ENCODE assay signal across 8 cellular contexts in the genomic region with DNA sequence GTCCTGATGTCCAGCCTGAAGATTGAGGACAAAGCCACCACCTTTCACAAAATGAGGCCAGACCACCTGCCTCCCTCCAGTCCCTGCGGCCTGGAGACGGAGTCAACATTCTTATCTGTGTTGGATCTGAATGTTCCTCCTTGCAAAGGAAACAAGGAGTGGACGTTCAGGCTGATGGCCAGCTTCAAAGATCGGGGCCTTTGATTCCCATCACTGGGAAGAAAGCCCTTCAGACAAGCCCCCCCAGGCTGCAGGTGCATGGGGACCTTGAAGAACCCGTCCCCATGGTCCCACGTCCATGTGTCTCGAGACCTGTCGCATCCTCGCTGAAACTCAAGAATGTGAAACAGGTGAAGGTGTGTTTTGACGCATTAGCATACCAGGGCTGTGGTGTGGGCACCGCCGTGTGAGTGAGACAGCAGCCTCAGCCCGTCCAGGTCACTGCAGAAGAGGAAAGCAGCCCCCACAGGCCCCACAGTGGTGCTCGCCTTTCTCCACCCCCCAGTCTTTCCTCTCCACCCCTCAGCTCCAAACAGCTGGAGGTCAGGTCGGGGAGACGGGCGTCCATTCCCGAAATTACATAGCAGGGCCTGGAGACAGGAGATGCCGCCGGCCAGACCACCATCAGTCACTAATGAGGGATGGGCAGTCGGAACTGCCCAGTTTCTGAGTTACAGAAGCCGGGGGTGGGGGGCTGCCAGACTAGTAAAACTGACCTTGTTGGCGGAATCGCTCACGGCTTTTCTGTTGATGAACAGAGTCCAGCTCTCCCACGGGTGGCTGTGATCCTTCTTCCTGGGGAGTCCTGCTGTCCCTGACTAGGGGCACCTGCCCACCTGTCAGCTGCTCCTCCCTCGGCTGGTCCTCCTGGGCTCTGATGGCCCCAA. TPM values are rescaled to one million over a fixed set of nuclear protein-coding genes. Genes with fewer than 3 reads are reported as not detected.
DNase-seq lines count a peak whose midpoint lies in the region; ATAC-seq, FAIRE-seq and TF ChIP-seq lines count a peak whose summit lies in the region.

No MANE protein-coding gene starts in this region.

- SMC1A ChIA-PET in GM12878 (lab: Charles Lee; ENCODE audit: uncharacterized antibody, unreplicated experiment): interaction anchor here (2.2 kb wide), 1 partner anchor 24 kb away, joined by 9 read pairs; no protein-coding TSS in a partner anchor

- no peak for TF ChIP-seq EP300 in GM12878 (IDR thresholded peaks at IDR 0.05; ENCODE audit: borderline replicate concordance in 1 of 2, control insufficient read depth in 1 of 2, low read depth in 2 of 2, low read length in 2 of 2)

- H2AFZ ChIP-seq in GM12878 (ENCODE audit: control insufficient read depth, low read depth, low read length): no peak overlapping the region

- TF ChIP-seq CTCF in GM12878 (IDR thresholded peaks at IDR 0.05 in 2 of 3, conservative IDR thresholded peaks at IDR 0.05 in 1 of 3; ENCODE audit: control insufficient read depth in 2 of 3, extremely low read depth in 1 of 3, insufficient read depth in 1 of 3, low read depth in 3 of 3, low read length in 3 of 3) (no peak), lung (IDR thresholded peaks at IDR 0.05; ENCODE audit: control extremely low read depth, extremely low read depth) (no peak), thyroid gland (IDR thresholded peaks at IDR 0.05) (no peak)

- intact Hi-C loops in GM12878 (cut with micrococcal nuclease; ENCODE audit: unreplicated experiment): no loop called here
- intact Hi-C loops in thyroid gland (cut with DNase I): no loop called here

- H3K4me3 Mint-ChIP-seq in activated T-cell treated with anti-CD3 and anti-CD28 coated beads, Interleukin-2, amount 50 U/mL, for 72 hours: peak overlapping the region; percentile 86 to 97

- H3K9ac ChIP-seq in GM12878 (ENCODE audit: control insufficient read depth, insufficient read depth, low read length): no peak overlapping the region

- in situ Hi-C loops in GM12878 (cut with MboI): no loop called here
- in situ Hi-C loops in ACHN (cut with HindIII; ENCODE audit: low pct_ligation_motif_present, low pct_unique_long_range_greater_than_20kb, low sequenced_read_pairs): no loop called here

- H3K4me3 ChIP-seq in GM12878 (no peak overlapping the region), lung (peak overlapping the region; percentile 33), thyroid gland (replicated peaks in 1 of 3) (peak overlapping the region in 1 of 3 donors; percentile 81)

- H3K4me1 ChIP-seq in GM12878 (ENCODE audit: control insufficient read depth, insufficient read depth, low read length): peaks cover 12% of the 10 kb centered on the region
- peaks cover 10 to 18% of the 10 kb centered on the region in 2 donors for H3K4me1 ChIP-seq in lung (ENCODE audit: control insufficient read depth in 2 of 2, insufficient read depth in 2 of 2, low read length in 2 of 2)
- H3K4me1 ChIP-seq in thyroid gland: peaks cover 19 to 45% of the 10 kb centered on the region in 2 donors

- H3K4me2 ChIP-seq in GM12878 (ENCODE audit: control insufficient read depth, insufficient read depth): peak overlapping the region; percentile 88; the same call in 1 of the 2 replicates

- peaks cover 39% of the 10 kb centered on the region for H3K79me2 ChIP-seq in GM12878 (ENCODE audit: control insufficient read depth, insufficient read depth, low read length)

- H3K9me3 ChIP-seq in GM12878 (replicated peaks; ENCODE audit: control insufficient read depth, insufficient read depth, low read length): no peaks in the 10 kb centered on the region
- no peaks in the 10 kb centered on the region for H3K9me3 ChIP-seq in lung (ENCODE audit: control insufficient read depth in 2 of 2, insufficient read depth in 1 of 2, low read length in 1 of 2)
- no peaks in the 10 kb centered on the region for H3K9me3 ChIP-seq in thyroid gland

- TF ChIP-seq POLR2A in GM12878 (IDR thresholded peaks at IDR 0.05; ENCODE audit: low read depth, low read length): no peak
- TF ChIP-seq POLR2A in thyroid gland (IDR thresholded peaks at IDR 0.05): no peak

- H3K27ac ChIP-seq in GM12878 (ENCODE audit: control insufficient read depth, insufficient read depth) (no peak overlapping the region), lung (ENCODE audit: low read depth in 1 of 2, low read length in 1 of 2) (peak overlapping the region in 1 of 2 donors; percentile 50), thyroid gland (peak overlapping the region in 2 of 3 donors; percentile 98 to 100)

- no TSS peak for BruUV-seq in GM12878 (replicated peaks; lab: Mats Ljungman, UMichigan)

- no peak for FAIRE-seq in GM12878 (lab: Jason Lieb, UNC)

- WGBS in GM12878 (ENCODE audit: insufficient coverage, insufficient replicate concordance, low lambda C conversion rate, missing lambda C conversion rate): 55% methylated on average over 27 of the region's 27 CpGs
- 74 to 79% methylated on average over 27 of the region's 27 CpGs for WGBS in lung, 2 donors
- 75 to 81% methylated on average over 20 to 26 of the region's 27 CpGs for WGBS in thyroid gland, 2 donors

- POLR2A ChIA-PET in GM12878 (lab: Charles Lee): interaction anchor here (0.5 to 3.6 kb wide), 7 partner anchors 9 to 84 kb away, joined by 4 to 20 read pairs (median 7); no protein-coding TSS in a partner anchor

- H3K9me3 Mint-ChIP-seq in activated T-cell treated with anti-CD3 and anti-CD28 coated beads, Interleukin-2, amount 50 U/mL, for 72 hours: no peaks in the 10 kb centered on the region

- DNase-seq in activated T-cell treated with anti-CD3 and anti-CD28 coated beads, Interleukin-2, amount 50 U/mL, for 72 hours: no peak
- no peak for DNase-seq in activated T-cell treated with anti-CD3 and anti-CD28 coated beads, Interleukin-2, amount 50 U/mL, for 1 hour
- no peak for DNase-seq in GM12878 (ENCODE audit: low read depth, low spot score)
- DNase-seq in lung (ENCODE audit: low spot score): no peak
- DNase-seq in thyroid gland: no peak
- no peak for DNase-seq in epidermal melanocyte (ENCODE audit: insufficient read length, low spot score)
- no peak for DNase-seq in ACHN

- H3K36me3 ChIP-seq in GM12878 (ENCODE audit: control insufficient read depth in 2 of 2, insufficient read depth in 2 of 2, low read length in 1 of 2) (peaks cover 7% of the 10 kb centered on the region in 2 experiments; a peak in 3 of 4 replicates), lung (ENCODE audit: control insufficient read depth in 2 of 2, insufficient read depth in 2 of 2, low read length in 2 of 2) (peaks cover 0 to 13% of the 10 kb centered on the region in 2 donors), thyroid gland (peaks cover 6 to 9% of the 10 kb centered on the region in 2 donors)

- no peaks in the 10 kb centered on the region for H3K27me3 Mint-ChIP-seq in activated T-cell treated with anti-CD3 and anti-CD28 coated beads, Interleukin-2, amount 50 U/mL, for 72 hours (ENCODE audit: low read depth)

- H3K27me3 ChIP-seq in GM12878 (replicated peaks in 1 of 2; ENCODE audit: control insufficient read depth in 2 of 2, insufficient read depth in 2 of 2, low read length in 1 of 2) (no peaks in the 10 kb centered on the region), lung (ENCODE audit: control insufficient read depth, insufficient read depth) (no peaks in the 10 kb centered on the region), thyroid gland (no peaks in the 10 kb centered on the region)

- RAD21 ChIA-PET in GM12878 (lab: Charles Lee; ENCODE audit: unreplicated experiment): interaction anchor here (0.8 to 1.5 kb wide), 2 partner anchors 18 to 27 kb away, joined by 3 to 5 read pairs; no protein-coding TSS in a partner anchor

- H4K20me1 ChIP-seq in GM12878 (ENCODE audit: control insufficient read depth, insufficient read depth): peaks cover 13% of the 10 kb centered on the region

- H3K4me1 Mint-ChIP-seq in activated T-cell treated with anti-CD3 and anti-CD28 coated beads, Interleukin-2, amount 50 U/mL, for 72 hours (ENCODE audit: low read depth): peaks cover 47% of the 10 kb centered on the region

- TF ChIP-seq RAD21 in GM12878 (IDR thresholded peaks at IDR 0.05; ENCODE audit: insufficient read depth, low read depth, low read length): no peak

- no peak overlapping the region for H3K27ac Mint-ChIP-seq in activated T-cell treated with anti-CD3 and anti-CD28 coated beads, Interleukin-2, amount 50 U/mL, for 72 hours

- H3K36me3 Mint-ChIP-seq in activated T-cell treated with anti-CD3 and anti-CD28 coated beads, Interleukin-2, amount 50 U/mL, for 72 hours (ENCODE audit: insufficient read depth in 2 of 2): peaks cover 4 to 17% of the 10 kb centered on the region in 2 donors

- ATAC-seq in activated T-cell treated with anti-CD3 and anti-CD28 coated beads, Interleukin-2, amount 50 U/mL, for 72 hours (replicated peaks in 1 of 2): no peak
- no peak for ATAC-seq in GM12878
- ATAC-seq in lung (ENCODE audit: insufficient read depth, low FRiP score): no peak
- ATAC-seq in GM18498 (IDR thresholded peaks at IDR 0.05; ENCODE audit: unreplicated experiment): no peak

- CTCF ChIA-PET in GM12878 (lab: Yijun Ruan, JAX): interaction anchor here (0.9 to 1.6 kb wide), 4 partner anchors 10 to 48 kb away, joined by 3 to 4 read pairs (median 4); no protein-coding TSS in a partner anchor

RNA-seq across cellular contexts. Expression of a gene that starts 0.9 kb away (rescaled TPM):
- 100 to 1,000 TPM; 166 to 170 TPM for total RNA-seq in activated T-cell treated with anti-CD3 and anti-CD28 coated beads, Interleukin-2, amount 50 U/mL, for 72 hours
- total RNA-seq in GM12878 (2013; cell fraction: nucleolus; rRNA removed): 85.1 and 93.8 TPM in 2 replicates
- total RNA-seq in GM12878 (2014; rRNA removed) (17.3 and 25.0 TPM in 2 replicates), GM12878 (2014; rRNA removed; fragmentation: Illumina TruSeq; extraction: Trizol) (26.4 and 27.8 TPM in 2 replicates), GM12878 (2021) (85.5 and 94.2 TPM in 2 replicates), lung (100 to 1,000 TPM in 1 of 2 donors, 10 to 100 TPM in 1; 72.7 to 160 TPM), thyroid gland (10 to 100 TPM; 47.3 to 91.2 (median 88.7) TPM)
- polyA plus RNA-seq in GM12878 (2011; ENCODE audit: low read depth): 42.9 TPM
- polyA plus RNA-seq in GM12878 (2011; rRNA removed) (40.7 and 54.4 TPM in 2 replicates), GM12878 (2014; fragmentation: Illumina TruSeq; extraction: Trizol) (72.5 and 105 TPM in 2 replicates), GM12878 (2014; fragmentation: Nextera tagmentation; extraction: Ambion mirVana) (10 to 100 TPM in 1 of 2 experiments, 1 to 10 TPM in 1; 5.7 to 13.0 TPM), GM12878 (2014; rRNA removed) (74.9 and 90.3 TPM in 2 replicates), GM12878 (2016; fragmentation: Nextera tagmentation; extraction: Ambion mirVana) (10 to 100 TPM; 61.8 to 63.4 TPM), lung (100 to 1,000 TPM; 110 to 137 TPM)
- 58.6 and 69.9 TPM in 2 replicates for polyA plus RNA-seq in GM12878 (2011; cell fraction: cytosol; rRNA removed)
- polyA plus RNA-seq in GM12878 (2011; cell fraction: nucleus; rRNA removed): 236 and 302 TPM in 2 replicates
- 62.0 and 78.9 TPM in 2 replicates for polyA plus RNA-seq in GM12878 (2012)
- polyA minus RNA-seq in GM12878 (2011; rRNA and poly(A)+ RNA removed): 53.9 and 56.8 TPM in 2 replicates
- polyA minus RNA-seq in GM12878 (2011; cell fraction: cytosol; rRNA and poly(A)+ RNA removed): 25.1 and 26.0 TPM in 2 replicates
- polyA minus RNA-seq in GM12878 (2011; cell fraction: nucleus; rRNA and poly(A)+ RNA removed): 38.6 and 73.4 TPM in 2 replicates

RNA-seq across cellular contexts. Expression of a gene that starts 43.0 kb away (rescaled TPM):
- 1,000 to 10,000 TPM in 1 of 2 donors, 100 to 1,000 TPM in 1; 845 to 1,007 TPM for total RNA-seq in activated T-cell treated with anti-CD3 and anti-CD28 coated beads, Interleukin-2, amount 50 U/mL, for 72 hours
- not detected in 2 replicates for total RNA-seq in GM12878 (2013; cell fraction: nucleolus; rRNA removed)
- not detected in 2 replicates for total RNA-seq in GM12878 (2014; rRNA removed)
- total RNA-seq in GM12878 (2014; rRNA removed; fragmentation: Illumina TruSeq; extraction: Trizol): not detected in 2 replicates
- 0.33 TPM in 1 of 2 replicates, not detected in the other for total RNA-seq in GM12878 (2021)
- not detected for polyA plus RNA-seq in GM12878 (2011; ENCODE audit: low read depth)
- not detected in 2 replicates for polyA plus RNA-seq in GM12878 (2011; rRNA removed)
- polyA plus RNA-seq in GM12878 (2011; cell fraction: cytosol; rRNA removed): 0.07 and 0.18 TPM in 2 replicates
- 0.33 and 0.53 TPM in 2 replicates for polyA plus RNA-seq in GM12878 (2011; cell fraction: nucleus; rRNA removed)
- polyA plus RNA-seq in GM12878 (2012): 0.14 TPM in 1 of 2 replicates, not detected in the other
- not detected in 2 replicates for polyA plus RNA-seq in GM12878 (2014; fragmentation: Illumina TruSeq; extraction: Trizol)
- polyA plus RNA-seq in GM12878 (2014; fragmentation: Nextera tagmentation; extraction: Ambion mirVana): not detected
- 0.60 TPM in 1 of 2 replicates, not detected in the other for polyA plus RNA-seq in GM12878 (2014; rRNA removed)
- not detected for polyA plus RNA-seq in GM12878 (2016; fragmentation: Nextera tagmentation; extraction: Ambion mirVana)
- polyA minus RNA-seq in GM12878 (2011; rRNA and poly(A)+ RNA removed): not detected in 2 replicates
- polyA minus RNA-seq in GM12878 (2011; cell fraction: cytosol; rRNA and poly(A)+ RNA removed): not detected in 2 replicates
- 0.19 TPM in 1 of 2 replicates, not detected in the other for polyA minus RNA-seq in GM12878 (2011; cell fraction: nucleus; rRNA and poly(A)+ RNA removed)
- total RNA-seq in lung: 1 to 10 TPM; 2.3 to 7.0 TPM
- polyA plus RNA-seq in lung: 10 to 100 TPM in 1 of 2 donors, 1 to 10 TPM in 1; 5.3 to 10.7 TPM
- total RNA-seq in thyroid gland: 1 to 10 TPM in 2 of 4 donors, under 1 TPM in 1, not detected in 1; 0.45 to 3.0 (median 2.5) TPM

RNA-seq across cellular contexts. Expression of a gene that starts 45.5 kb away (rescaled TPM):
- total RNA-seq in activated T-cell treated with anti-CD3 and anti-CD28 coated beads, Interleukin-2, amount 50 U/mL, for 72 hours: 10 to 100 TPM; 42.8 to 74.5 TPM
- 264 and 312 TPM in 2 replicates for total RNA-seq in GM12878 (2013; cell fraction: nucleolus; rRNA removed)
- 33.4 and 37.8 TPM in 2 replicates for total RNA-seq in GM12878 (2014; rRNA removed)
- 10.2 and 10.3 TPM in 2 replicates for total RNA-seq in GM12878 (2014; rRNA removed; fragmentation: Illumina TruSeq; extraction: Trizol)
- 46.5 and 49.5 TPM in 2 replicates for total RNA-seq in GM12878 (2021)
- 24.0 TPM for polyA plus RNA-seq in GM12878 (2011; ENCODE audit: low read depth)
- polyA plus RNA-seq in GM12878 (2011; rRNA removed): 18.0 and 44.4 TPM in 2 replicates
- polyA plus RNA-seq in GM12878 (2011; cell fraction: cytosol; rRNA removed): 60.2 and 98.5 TPM in 2 replicates
- polyA plus RNA-seq in GM12878 (2011; cell fraction: nucleus; rRNA removed): 75.2 and 100 TPM in 2 replicates
- 102 and 145 TPM in 2 replicates for polyA plus RNA-seq in GM12878 (2012)
- 0.44 and 4.6 TPM in 2 replicates for polyA plus RNA-seq in GM12878 (2014; fragmentation: Illumina TruSeq; extraction: Trizol)
- polyA plus RNA-seq in GM12878 (2014; fragmentation: Nextera tagmentation; extraction: Ambion mirVana): 1 to 10 TPM in 1 of 2 experiments, under 1 TPM in 1; 0.10 to 1.2 TPM
- 30.0 and 33.0 TPM in 2 replicates for polyA plus RNA-seq in GM12878 (2014; rRNA removed)
- 1 to 10 TPM; 4.3 to 5.7 TPM for polyA plus RNA-seq in GM12878 (2016; fragmentation: Nextera tagmentation; extraction: Ambion mirVana)
- 47.3 and 89.5 TPM in 2 replicates for polyA minus RNA-seq in GM12878 (2011; rRNA and poly(A)+ RNA removed)
- polyA minus RNA-seq in GM12878 (2011; cell fraction: cytosol; rRNA and poly(A)+ RNA removed): 32.2 and 37.6 TPM in 2 replicates
- polyA minus RNA-seq in GM12878 (2011; cell fraction: nucleus; rRNA and poly(A)+ RNA removed): 66.3 and 84.2 TPM in 2 replicates
- total RNA-seq in lung: 100 to 1,000 TPM in 1 of 2 donors, 10 to 100 TPM in 1; 31.0 to 154 TPM
- 100 to 1,000 TPM in 1 of 2 donors, 10 to 100 TPM in 1; 33.2 to 309 TPM for polyA plus RNA-seq in lung
- 10 to 100 TPM; 42.1 to 75.5 (median 44.2) TPM for total RNA-seq in thyroid gland

RNA-seq across cellular contexts. Expression of a gene that starts 59.2 kb away (rescaled TPM):
- 10 to 100 TPM in 1 of 2 donors, 1 to 10 TPM in 1; 3.3 to 12.6 TPM for total RNA-seq in activated T-cell treated with anti-CD3 and anti-CD28 coated beads, Interleukin-2, amount 50 U/mL, for 72 hours
- total RNA-seq in GM12878 (2013; cell fraction: nucleolus; rRNA removed): not detected in 2 replicates
- total RNA-seq in GM12878 (2014; rRNA removed) (not detected in 2 replicates), GM12878 (2014; rRNA removed; fragmentation: Illumina TruSeq; extraction: Trizol) (not detected in 2 replicates), GM12878 (2021) (0.08 TPM in 1 of 2 replicates, not detected in the other), lung (10 to 100 TPM; 14.7 to 38.0 TPM), thyroid gland (10 to 100 TPM in 1 of 4 donors, 1 to 10 TPM in 3; 4.1 to 15.3 (median 5.1) TPM)
- polyA plus RNA-seq in GM12878 (2011; ENCODE audit: low read depth): not detected
- polyA plus RNA-seq in GM12878 (2011; rRNA removed) (0.12 TPM in 1 of 2 replicates, not detected in the other), GM12878 (2014; fragmentation: Illumina TruSeq; extraction: Trizol) (0.10 TPM in 1 of 2 replicates, not detected in the other), GM12878 (2014; fragmentation: Nextera tagmentation; extraction: Ambion mirVana) (not detected), GM12878 (2014; rRNA removed) (0.11 TPM in 1 of 2 replicates, not detected in the other), GM12878 (2016; fragmentation: Nextera tagmentation; extraction: Ambion mirVana) (under 1 TPM in 1 of 2 experiments, not detected in 1; 0.13 TPM), lung (10 to 100 TPM; 12.5 to 68.6 TPM)
- 0.15 and 0.22 TPM in 2 replicates for polyA plus RNA-seq in GM12878 (2011; cell fraction: cytosol; rRNA removed)
- 0.09 and 0.21 TPM in 2 replicates for polyA plus RNA-seq in GM12878 (2011; cell fraction: nucleus; rRNA removed)
- polyA plus RNA-seq in GM12878 (2012): 0.07 TPM in 1 of 2 replicates, not detected in the other
- 0.10 TPM in 1 of 2 replicates, not detected in the other for polyA minus RNA-seq in GM12878 (2011; rRNA and poly(A)+ RNA removed)
- not detected in 2 replicates for polyA minus RNA-seq in GM12878 (2011; cell fraction: cytosol; rRNA and poly(A)+ RNA removed)
- not detected in 2 replicates for polyA minus RNA-seq in GM12878 (2011; cell fraction: nucleus; rRNA and poly(A)+ RNA removed)

Comparison
In these comparisons a context has a peak if more than half of its experiments do, and no peak if none do; other contexts are left out.
1. RNA of a gene that starts 43.0 kb away (total RNA-seq): 845 to 1,007 TPM in activated T-cell treated with anti-CD3 and anti-CD28 coated beads, Interleukin-2, amount 50 U/mL, for 72 hours; 2.3 to 7.0 TPM in lung, 0.45 to 3.0 TPM in thyroid gland and 0.33 TPM in GM12878; every median in the first group is over 100 times any median in the second.